In the genomic region with DNA sequence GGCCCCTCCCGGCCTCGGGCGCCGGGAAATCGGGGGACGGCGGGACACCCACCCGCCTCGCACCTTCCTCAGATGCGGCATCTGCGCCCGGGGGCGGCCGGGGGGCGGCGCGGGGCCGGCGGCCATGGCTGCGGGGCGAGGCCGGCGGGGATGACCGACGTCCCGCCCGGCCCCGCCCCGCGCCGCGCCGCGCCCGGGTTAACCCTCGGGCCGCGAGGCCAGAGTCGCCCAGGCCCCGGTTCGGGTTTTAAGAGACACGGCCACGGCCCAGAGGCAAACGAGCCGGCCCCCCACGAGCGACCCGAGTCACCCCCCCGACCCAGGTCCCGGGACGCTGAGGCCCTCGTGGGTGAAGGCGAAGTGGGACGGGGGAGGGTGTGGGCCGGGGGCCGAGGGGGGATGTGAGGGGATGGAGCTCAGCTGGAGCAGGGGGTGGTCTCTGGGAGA, we compare ENCODE assay signal across 9 cellular contexts. TPM values are rescaled to one million over a fixed set of nuclear protein-coding genes. Genes with fewer than 3 reads are reported as not detected.
DNase-seq lines count a peak whose midpoint lies in the region; ATAC-seq and TF ChIP-seq lines count a peak whose summit lies in the region.
"Had no signal": no experiment of that assay in that cellular context is flagged by ENCODE, and none has a peak within 500 bp of the region (broad histone marks: within the 10 kb centered on the region; RNA-seq: fewer than 3 reads in every experiment).

Gene RGS11, minus strand, starts transcription at position 159 of the 447 bp plus-strand sequence. Its CDS starts 33 bp downstream, at position 126.

- H3K27ac Mint-ChIP-seq in CD4-positive, alpha-beta T cell: no peak within 1 kb of the TSS
- no peak within 1 kb of the TSS for H3K27ac Mint-ChIP-seq in activated B cell treated with CpG ODN at 0.5 μM for 24 hours

- no peaks in the 10 kb centered on the region for H3K9me3 ChIP-seq in CD4-positive, alpha-beta T cell (ENCODE audit: control insufficient read depth, low read length)
- no peaks in the 10 kb centered on the region for H3K9me3 ChIP-seq in parathyroid adenoma (ENCODE audit: control insufficient read depth, low read length)

- H3K27me3 Mint-ChIP-seq in CD4-positive, alpha-beta T cell: peaks cover 37% of the 10 kb centered on the region
- peaks cover 15% of the 10 kb centered on the region for H3K27me3 Mint-ChIP-seq in activated B cell treated with CpG ODN at 0.5 μM for 24 hours

- H3K4me2 ChIP-seq in parathyroid adenoma (ENCODE audit: low read length): peak within 1 kb of the TSS; percentile 83

- H3K4me1 Mint-ChIP-seq in CD4-positive, alpha-beta T cell (ENCODE audit: low read depth): peaks cover 7% of the 10 kb centered on the region
- peaks cover 6% of the 10 kb centered on the region for H3K4me1 Mint-ChIP-seq in activated B cell treated with CpG ODN at 0.5 μM for 24 hours

- intact Hi-C loops in CD4-positive, alpha-beta T cell (cut with DNase I, micrococcal nuclease): no loop called here
- intact Hi-C loops in activated B cell treated with CpG ODN at 0.5 μM for 24 hours (cut with micrococcal nuclease): no loop called here
- intact Hi-C loops in Right ventricle myocardium superior (cut with DNase I): no loop called here

- H2AFZ ChIP-seq in parathyroid adenoma: peak within 1 kb of the TSS; percentile 89

- peak within 1 kb of the TSS; percentile 54 for H3K4me3 ChIP-seq in parathyroid adenoma (ENCODE audit: low read depth, low read length)

- CTCF ChIA-PET in CD4-positive, alpha-beta T cell (lab: Charles Lee): no interaction called here
- CTCF ChIA-PET in activated B cell treated with CpG ODN at 0.5 μM for 24 hours (lab: Charles Lee): no interaction called here

- no peaks in the 10 kb centered on the region for H3K4me1 ChIP-seq in parathyroid adenoma

- no peak for TF ChIP-seq CTCF in CD4-positive, alpha-beta T cell (IDR thresholded peaks at IDR 0.05)
- no peak for TF ChIP-seq CTCF in activated B cell treated with CpG ODN at 0.5 μM for 24 hours (IDR thresholded peaks at IDR 0.05)
- TF ChIP-seq CTCF in parathyroid adenoma (IDR thresholded peaks at IDR 0.05): no peak

- POLR2A ChIA-PET in CD4-positive, alpha-beta T cell (lab: Charles Lee): no interaction called here
- POLR2A ChIA-PET in activated B cell treated with CpG ODN at 0.5 μM for 24 hours (lab: Charles Lee): no interaction called here

- peak within 1 kb of the TSS; percentile 65 for H3K4me3 Mint-ChIP-seq in CD4-positive, alpha-beta T cell
- H3K4me3 Mint-ChIP-seq in activated B cell treated with CpG ODN at 0.5 μM for 24 hours: peak within 1 kb of the TSS; percentile 52

- H3K27ac ChIP-seq in CD4-positive, alpha-beta T cell (ENCODE audit: low read depth, low read length): no peak within 1 kb of the TSS
- no peak within 1 kb of the TSS for H3K27ac ChIP-seq in parathyroid adenoma

- H3K36me3 Mint-ChIP-seq in CD4-positive, alpha-beta T cell (ENCODE audit: low read depth): no peaks in the 10 kb centered on the region
- no peaks in the 10 kb centered on the region for H3K36me3 Mint-ChIP-seq in activated B cell treated with CpG ODN at 0.5 μM for 24 hours (ENCODE audit: low read depth)

- H3K9ac ChIP-seq in parathyroid adenoma: peak within 1 kb of the TSS; percentile 46

- H3K27me3 ChIP-seq in CD4-positive, alpha-beta T cell (ENCODE audit: control insufficient read depth, insufficient read depth, low read length): peaks cover 12% of the 10 kb centered on the region
- H3K27me3 ChIP-seq in parathyroid adenoma (ENCODE audit: control insufficient read depth, insufficient read depth, low read length): no peaks in the 10 kb centered on the region

- no peaks in the 10 kb centered on the region for H3K36me3 ChIP-seq in parathyroid adenoma (ENCODE audit: control insufficient read depth, insufficient read depth, low read length)

- no peak for DNase-seq in CD4-positive, alpha-beta T cell
- DNase-seq in activated B cell treated with CpG ODN at 0.5 μM for 24 hours: no peak
- no peak for DNase-seq in Right ventricle myocardium superior
- no peak for DNase-seq in hepatic stellate cell (ENCODE audit: low spot score)
- DNase-seq in NCI-H1417 (lab: John Stamatoyannopoulos, UW): no peak
- DNase-seq: SW 1271 had no signal

- H3K79me2 ChIP-seq in parathyroid adenoma: no peaks in the 10 kb centered on the region

- no peaks in the 10 kb centered on the region for H3K9me3 Mint-ChIP-seq in CD4-positive, alpha-beta T cell
- no peaks in the 10 kb centered on the region for H3K9me3 Mint-ChIP-seq in activated B cell treated with CpG ODN at 0.5 μM for 24 hours

- no peak for ATAC-seq in CD4-positive, alpha-beta T cell (ENCODE audit: poor library complexity)
- ATAC-seq in activated B cell treated with CpG ODN at 0.5 μM for 24 hours (ENCODE audit: low read depth) (no peak), Right ventricle myocardium superior (ENCODE audit: poor library complexity) (peak; percentile 55), HG02973 (IDR thresholded peaks at IDR 0.05; ENCODE audit: unreplicated experiment) (no peak), GM21737 (IDR thresholded peaks at IDR 0.05; ENCODE audit: unreplicated experiment) (no peak)

RNA-seq across cellular contexts. Expression of gene RGS11, which starts in this region (rescaled TPM):
- total RNA-seq in CD4-positive, alpha-beta T cell: not detected
- total RNA-seq in activated B cell treated with CpG ODN at 0.5 μM for 24 hours (not detected in 2 replicates), Right ventricle myocardium superior (12.5 TPM)

Comparison
In these comparisons a context has a peak if more than half of its experiments do, and no peak if none do; other contexts are left out.
1. RNA of gene RGS11 (total RNA-seq): 12.5 TPM in Right ventricle myocardium superior (single experiment); not detected in CD4-positive, alpha-beta T cell and not detected in activated B cell treated with CpG ODN at 0.5 μM for 24 hours; every median in the first group is over 10 times any median in the second.